ENCODE assay signal across 19 cellular contexts in genomic region chr13:30443491-30443890, GRCh38. TPM values are rescaled to one million over a fixed set of nuclear protein-coding genes. Genes with fewer than 3 reads are reported as not detected.
"Had no signal": no experiment of that assay in that cellular context is flagged by ENCODE, and none has a peak within 500 bp of the region (broad histone marks: within the 10 kb centered on the region; RNA-seq: fewer than 3 reads in every experiment).

No MANE protein-coding gene starts in this region.

RNA-seq across cellular contexts. Expression of gene UBE2L5, which starts 21.2 kb away (rescaled TPM):
- total RNA-seq: colonic mucosa; endodermal cell; esophagus mucosa; fibroblast of lung; foreskin keratinocyte; hepatocyte; kidney epithelial cell; left cardiac atrium; left lung; lung microvascular endothelial cell; mucosa of gallbladder; naive thymus-derived CD8-positive, alpha-beta T cell; psoas muscle; renal cortical epithelial cell; right cardiac atrium; skeletal muscle tissue; transverse colon; upper lobe of right lung had no signal
- polyA plus RNA-seq: foreskin keratinocyte; heart left ventricle; hepatocyte; naive thymus-derived CD8-positive, alpha-beta T cell; psoas muscle; right cardiac atrium had no signal
